In genomic region chr17:39738568-39738901, GRCh38 we compare ENCODE assay signal across 8 cellular contexts. TPM values are rescaled to one million over a fixed set of nuclear protein-coding genes. Genes with fewer than 3 reads are reported as not detected.
DNase-seq lines count a peak whose midpoint lies in the region; ATAC-seq and TF ChIP-seq lines count a peak whose summit lies in the region.

No MANE protein-coding gene starts in this region.

- no peaks in the 10 kb centered on the region for H3K9me3 Mint-ChIP-seq in progenitor cell of endocrine pancreas (ENCODE audit: low read depth)

- H3K36me3 ChIP-seq in A673 (ENCODE audit: insufficient read depth, low read length, poor library complexity, severe bottlenecking) = no peaks in the 10 kb centered on the region
- H3K36me3 ChIP-seq in sigmoid colon = no peaks in the 10 kb centered on the region

- TF ChIP-seq CTCF in A673 (conservative IDR thresholded peaks at IDR 0.05; ENCODE audit: low read depth, low read length) = no peak
- no peak for TF ChIP-seq CTCF in LNCaP clone FGC (IDR thresholded peaks at IDR 0.05; ENCODE audit: control insufficient read depth, extremely low read depth, insufficient read depth)
- TF ChIP-seq CTCF in progenitor cell of endocrine pancreas (IDR thresholded peaks at IDR 0.05; ENCODE audit: unreplicated experiment) = no peak
- TF ChIP-seq CTCF in sigmoid colon (IDR thresholded peaks at IDR 0.05) = no peak

- H3K27ac ChIP-seq in A673 (ENCODE audit: low read depth, low read length, poor library complexity, severe bottlenecking) = no peak overlapping the region
- no peak overlapping the region for H3K27ac ChIP-seq in sigmoid colon

- H3K4me1 ChIP-seq in A673 (ENCODE audit: insufficient read depth, low read length, poor library complexity, severe bottlenecking) = no peaks in the 10 kb centered on the region
- peaks cover 0 to 27% (median 22%) of the 10 kb centered on the region in 4 donors for H3K4me1 ChIP-seq in sigmoid colon

- BruUV-seq in A673 (replicated peaks; lab: Mats Ljungman, UMichigan) = no TSS peak

- peak overlapping the region; percentile 86 for H3K27ac Mint-ChIP-seq in progenitor cell of endocrine pancreas

- peaks cover 38% of the 10 kb centered on the region for H3K4me1 Mint-ChIP-seq in progenitor cell of endocrine pancreas (ENCODE audit: low read depth)

- no peak for DNase-seq in A673 (ENCODE audit: low spot score)
- DNase-seq in LNCaP clone FGC (ENCODE audit: low read depth) = no peak
- peak; percentile 72 for DNase-seq in activated CD8-positive, alpha-beta memory T cell treated with anti-CD3 and anti-CD28 coated beads for 24 hours
- no peak for DNase-seq in progenitor cell of endocrine pancreas (ENCODE audit: low spot score, unreplicated experiment)
- DNase-seq in sigmoid colon = no peak
- no peak for DNase-seq in putamen (ENCODE audit: low spot score)

- H3K27me3 ChIP-seq in A673 (replicated peaks; ENCODE audit: insufficient read depth, low read depth, low read length, poor library complexity) (no peaks in the 10 kb centered on the region), sigmoid colon (peaks cover 32 to 80% (median 59%) of the 10 kb centered on the region in 3 donors)

- intact Hi-C loops in A673 (cut with micrococcal nuclease; ENCODE audit: unreplicated experiment) = no loop called here
- intact Hi-C loops in sigmoid colon (cut with DNase I) = no loop called here

- H3K9me3 ChIP-seq in A673 (ENCODE audit: low read depth, low read length, poor library complexity, severe bottlenecking) = no peaks in the 10 kb centered on the region
- H3K9me3 ChIP-seq in sigmoid colon = no peaks in the 10 kb centered on the region

- POLR2A ChIA-PET in A673 (lab: Charles Lee; ENCODE audit: low non-redundant PET) = no interaction called here

- peaks cover 13% of the 10 kb centered on the region for H3K27me3 Mint-ChIP-seq in progenitor cell of endocrine pancreas

- H3K4me3 ChIP-seq in A673 (ENCODE audit: low read depth, low read length, poor library complexity, severe bottlenecking) (peak overlapping the region; percentile 37), LNCaP clone FGC (ENCODE audit: low read depth, low read length) (peak overlapping the region; percentile 78), sigmoid colon (peak overlapping the region in 2 of 4 donors; percentile 16 to 31)

- peak; percentile 22 for ATAC-seq in esophagus mucosa
- no peak for ATAC-seq in GM21619 (IDR thresholded peaks at IDR 0.05; ENCODE audit: unreplicated experiment)

- H3K36me3 Mint-ChIP-seq in progenitor cell of endocrine pancreas (ENCODE audit: insufficient read depth) = no peaks in the 10 kb centered on the region

- CTCF ChIA-PET in A673 (lab: Charles Lee) = no interaction called here

- WGBS in sigmoid colon, 2 donors = 1 to 2% methylated on average over 13 of the region's 13 CpGs

- H3K4me3 Mint-ChIP-seq in progenitor cell of endocrine pancreas (ENCODE audit: low read depth) = peak overlapping the region; percentile 82

- TF ChIP-seq POLR2A in sigmoid colon (IDR thresholded peaks at IDR 0.05) = no peak

- TF ChIP-seq EP300 in sigmoid colon (IDR thresholded peaks at IDR 0.05) = no peak

RNA-seq across cellular contexts. Expression of gene GRB7, which starts 0.8 kb away (rescaled TPM):
- total RNA-seq in A673 (2021) (0.62 and 0.63 TPM in 2 replicates), esophagus mucosa (45.3 TPM), progenitor cell of endocrine pancreas (28.8 and 29.9 TPM in 2 replicates), sigmoid colon (under 1 TPM in 1 of 4 donors, not detected in 3; under 0.01 TPM)
- polyA plus RNA-seq in sigmoid colon = 10 to 100 TPM; 13.2 to 17.9 (median 13.2) TPM

RNA-seq across cellular contexts. Expression of gene MIEN1, which starts 8.2 kb away (rescaled TPM):
- total RNA-seq in A673 (2021) (30.5 and 33.5 TPM in 2 replicates), esophagus mucosa (44.3 TPM), progenitor cell of endocrine pancreas (43.4 and 48.0 TPM in 2 replicates), sigmoid colon (10 to 100 TPM; 52.4 to 65.5 (median 54.8) TPM)
- polyA plus RNA-seq in sigmoid colon = 100 to 1,000 TPM in 2 of 3 donors, 10 to 100 TPM in 1; 86.3 to 226 (median 195) TPM

RNA-seq across cellular contexts. Expression of gene ERBB2, which starts 38.7 kb away (rescaled TPM):
- total RNA-seq in A673 (2021) = 11.1 and 17.8 TPM in 2 replicates
- 118 TPM for total RNA-seq in esophagus mucosa
- total RNA-seq in progenitor cell of endocrine pancreas = 136 and 152 TPM in 2 replicates
- total RNA-seq in sigmoid colon = 10 to 100 TPM; 16.9 to 26.3 (median 22.5) TPM
- polyA plus RNA-seq in sigmoid colon = 10 to 100 TPM; 11.8 to 58.9 (median 21.0) TPM

RNA-seq across cellular contexts. Expression of gene PGAP3, which starts 50.7 kb away (rescaled TPM):
- 3.6 and 7.6 TPM in 2 replicates for total RNA-seq in A673 (2021)
- 22.4 TPM for total RNA-seq in esophagus mucosa
- total RNA-seq in progenitor cell of endocrine pancreas = 38.7 and 40.1 TPM in 2 replicates
- 10 to 100 TPM in 1 of 4 donors, 1 to 10 TPM in 3; 6.9 to 12.1 (median 8.2) TPM for total RNA-seq in sigmoid colon
- 10 to 100 TPM in 1 of 3 donors, 1 to 10 TPM in 2; 7.2 to 29.6 (median 8.4) TPM for polyA plus RNA-seq in sigmoid colon

Comparison
In these comparisons a context has a peak if more than half of its experiments do, and no peak if none do; other contexts are left out.
1. RNA of gene GRB7, which starts 0.8 kb away (total RNA-seq): 45.3 TPM in esophagus mucosa (single experiment) and 28.8 to 29.9 TPM in progenitor cell of endocrine pancreas; 0.62 to 0.63 TPM in A673 and under 0.01 TPM in sigmoid colon; every median in the first group is over 10 times any median in the second.